Comparison of ENCODE assay signal across 8 cellular contexts in genomic region chr5:65190328-65191053, GRCh38.
A peak's percentile ranks its signal among the peaks of the same experiment; 100 is the strongest.
DNase-seq lines count a peak whose midpoint lies in the region; ATAC-seq and TF ChIP-seq lines count a peak whose summit lies in the region.

No MANE protein-coding gene starts in this region.

- no peak for TF ChIP-seq CTCF in astrocyte of the cerebellum (IDR thresholded peaks at IDR 0.05; ENCODE audit: low read depth, low read length, missing control alignments)

- no peaks in the 10 kb centered on the region for H3K9me3 Mint-ChIP-seq in activated naive CD4-positive, alpha-beta T cell treated with anti-CD3 and anti-CD28 coated beads, Interleukin-2, amount 50 U/mL, for 72 hours
- no peaks in the 10 kb centered on the region for H3K9me3 Mint-ChIP-seq in stimulated activated naive CD8-positive, alpha-beta T cell treated with anti-CD3 and anti-CD28 coated beads, Interleukin-15, amount 100 ng/mL, for 72 hours

- ATAC-seq in activated naive CD4-positive, alpha-beta T cell treated with anti-CD3 and anti-CD28 coated beads, Interleukin-2, amount 50 U/mL, for 72 hours, result peak; percentile 92 to 95
- ATAC-seq in HG03045 (IDR thresholded peaks at IDR 0.05; ENCODE audit: unreplicated experiment), result peak; percentile 70
- peak; percentile 93 for ATAC-seq in stimulated activated naive CD8-positive, alpha-beta T cell treated with anti-CD3 and anti-CD28 coated beads, Interleukin-15, amount 100 ng/mL, for 72 hours

- H3K27ac Mint-ChIP-seq in activated naive CD4-positive, alpha-beta T cell treated with anti-CD3 and anti-CD28 coated beads, Interleukin-2, amount 50 U/mL, for 72 hours, result peak overlapping the region; percentile 7 to 45
- H3K27ac Mint-ChIP-seq in stimulated activated naive CD8-positive, alpha-beta T cell treated with anti-CD3 and anti-CD28 coated beads, Interleukin-15, amount 100 ng/mL, for 72 hours, result peak overlapping the region in 1 of 2 donors; percentile 81

- no peaks in the 10 kb centered on the region for H3K27me3 Mint-ChIP-seq in stimulated activated naive CD8-positive, alpha-beta T cell treated with anti-CD3 and anti-CD28 coated beads, Interleukin-15, amount 100 ng/mL, for 72 hours

- in situ Hi-C loops in astrocyte of the cerebellum (cut with HindIII; ENCODE audit: low sequenced_read_pairs), result no loop called here

- peak in 1 of 2 donors; percentile 23 for DNase-seq in activated naive CD4-positive, alpha-beta T cell treated with anti-CD3 and anti-CD28 coated beads, Interleukin-2, amount 50 U/mL, for 72 hours (ENCODE audit: low spot score in 2 of 2)
- DNase-seq in activated naive CD4-positive, alpha-beta T cell treated with anti-CD3 and anti-CD28 coated beads, Interleukin-2, amount 50 U/mL, for 16 hours, result no peak
- DNase-seq in astrocyte of the cerebellum (ENCODE audit: low read depth) (peak; percentile 65), NCI-H1105 (lab: John Stamatoyannopoulos, UW) (no peak), islet precursor cell (no peak)
- peak; percentile 14 to 39 for DNase-seq in stimulated activated naive CD8-positive, alpha-beta T cell treated with anti-CD3 and anti-CD28 coated beads, Interleukin-15, amount 100 ng/mL, for 72 hours
- no peak for DNase-seq in activated CD4-positive, alpha-beta T cell treated with anti-CD3 and anti-CD28 coated beads for 4 hours

- no peak overlapping the region for H3K4me3 ChIP-seq in astrocyte of the cerebellum (ENCODE audit: low read depth, low read length)

- H3K4me3 Mint-ChIP-seq in stimulated activated naive CD8-positive, alpha-beta T cell treated with anti-CD3 and anti-CD28 coated beads, Interleukin-15, amount 100 ng/mL, for 72 hours, result peak overlapping the region; percentile 0 to 32

- H3K4me1 Mint-ChIP-seq in stimulated activated naive CD8-positive, alpha-beta T cell treated with anti-CD3 and anti-CD28 coated beads, Interleukin-15, amount 100 ng/mL, for 72 hours, result peaks cover 20% of the 10 kb centered on the region

- H3K36me3 Mint-ChIP-seq in activated naive CD4-positive, alpha-beta T cell treated with anti-CD3 and anti-CD28 coated beads, Interleukin-2, amount 50 U/mL, for 72 hours, result peaks cover 0 to 6% of the 10 kb centered on the region in 2 donors

Comparison
In these comparisons a context has a peak if more than half of its experiments do, and no peak if none do; other contexts are left out.
1. DNase-seq: peak in astrocyte of the cerebellum (single experiment) and stimulated activated naive CD8-positive, alpha-beta T cell treated with anti-CD3 and anti-CD28 coated beads, Interleukin-15, amount 100 ng/mL, for 72 hours (2 of 2); none in activated naive CD4-positive, alpha-beta T cell treated with anti-CD3 and anti-CD28 coated beads, Interleukin-2, amount 50 U/mL, for 16 hours (single experiment), NCI-H1105 (single experiment), islet precursor cell (single experiment) and activated CD4-positive, alpha-beta T cell treated with anti-CD3 and anti-CD28 coated beads for 4 hours (0 of 2).
2. Peak in every context shown above with its lines, with median percentiles within 50 percentile points of each other: ATAC-seq.